In genomic region chr5:78203815-78204214, GRCh38 we compare ENCODE assay signal across 2 cellular contexts.
A peak's percentile ranks its signal among the peaks of the same experiment; 100 is the strongest.
TF ChIP-seq lines count a peak whose summit lies in the region.

No MANE protein-coding gene starts in this region.

TF ChIP-seq in A549, 52 proteins besides CTCF, POLR2A, EP300 and RAD21:
- TF ChIP-seq MAFK (IDR thresholded peaks at IDR 0.05; ENCODE audit: partially characterized antibody) (peak; percentile 72), SREBF2 (IDR thresholded peaks at IDR 0.05) (no peak), FOSL2 (IDR thresholded peaks at IDR 0.05) (no peak), FOSL2 (CRISPR knock-in tag; IDR thresholded peaks at IDR 0.05) (no peak), KDM5A (IDR thresholded peaks at IDR 0.05) (no peak), RCOR1 (IDR thresholded peaks at IDR 0.05; ENCODE audit: low read depth, low read length) (no peak), HOXA7 (CRISPR knock-in tag; IDR thresholded peaks at IDR 0.05) (no peak)
TF ChIP-seq in A549: peak in this region for 1.

TF ChIP-seq in K562, 482 proteins besides CTCF, POLR2A, EP300 and RAD21:
- peak; percentile 28; the same call in 1 of the 2 replicates for TF ChIP-seq MAFG (tag; conservative IDR thresholded peaks at IDR 0.05)
- TF ChIP-seq STAG1 (CRISPR knock-in tag; IDR thresholded peaks at IDR 0.05; ENCODE audit: borderline replicate concordance), result no peak
- peak; percentile 43; the same call in 1 of the 2 replicates for TF ChIP-seq C11orf30 (IDR thresholded peaks at IDR 0.05; ENCODE audit: low read depth)
- no peak for TF ChIP-seq BRCA1 (IDR thresholded peaks at IDR 0.05)
- TF ChIP-seq BRCA1 (CRISPR knock-in tag; IDR thresholded peaks at IDR 0.05), result no peak
- TF ChIP-seq MAFF (IDR thresholded peaks at IDR 0.05; ENCODE audit: low read length), result peak; percentile 34; the same call in 1 of the 2 replicates
- TF ChIP-seq ZNF316 (IDR thresholded peaks at IDR 0.05), result peak; percentile 73
- no peak for TF ChIP-seq SMARCE1 (IDR thresholded peaks at IDR 0.05)
- no peak for TF ChIP-seq PTTG1 (tag; IDR thresholded peaks at IDR 0.05; ENCODE audit: low read depth)
